Comparison of ENCODE assay signal across 11 cellular contexts in the genomic region with DNA sequence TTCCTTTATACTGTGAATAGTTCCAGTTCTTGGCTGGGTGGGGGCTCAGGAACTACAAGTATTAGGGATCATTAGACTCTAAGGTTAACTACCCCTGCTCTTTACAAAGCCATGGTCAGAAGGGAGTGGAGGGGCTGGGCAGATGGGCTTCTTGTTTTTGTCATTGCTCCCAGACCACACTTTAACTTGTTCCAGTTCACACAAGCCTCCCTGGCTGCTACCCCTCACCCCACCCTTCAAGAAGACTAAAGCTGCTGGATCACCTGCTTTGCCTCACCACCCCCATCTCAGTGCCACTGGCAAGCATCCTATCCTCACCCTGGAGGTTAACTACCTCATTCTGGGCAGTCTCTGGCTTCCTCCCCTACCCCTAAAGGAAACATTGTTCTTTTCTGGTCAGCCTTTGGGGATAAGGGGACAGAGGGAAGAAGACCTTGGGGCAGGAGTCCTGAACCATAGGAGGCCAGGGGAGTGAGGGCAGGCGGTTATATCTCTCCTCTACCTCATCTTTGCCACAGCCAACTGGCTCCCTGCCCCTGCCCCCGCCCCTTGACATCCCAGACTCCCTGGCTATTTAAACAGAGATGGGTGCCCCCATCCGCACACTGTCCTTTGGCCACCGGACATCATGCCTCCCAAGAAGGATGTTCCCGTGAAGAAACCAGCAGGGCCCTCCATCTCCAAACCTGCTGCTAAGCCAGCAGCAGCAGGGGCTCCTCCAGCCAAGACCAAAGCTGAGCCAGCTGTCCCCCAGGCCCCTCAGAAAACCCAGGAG. TPM values are rescaled to one million over a fixed set of nuclear protein-coding genes. Genes with fewer than 3 reads are reported as not detected.
DNase-seq lines count a peak whose midpoint lies in the region; ATAC-seq, FAIRE-seq and TF ChIP-seq lines count a peak whose summit lies in the region.
"Had no signal": no experiment of that assay in that cellular context is flagged by ENCODE, and none has a peak within 500 bp of the region (broad histone marks: within the 10 kb centered on the region; RNA-seq: fewer than 3 reads in every experiment).

No MANE protein-coding gene starts in this region.

- H3K14ac ChIP-seq in mesenchymal stem cell (ENCODE audit: low read length in 2 of 2), result no peak overlapping the region

- H3K27me3 ChIP-seq in HAP-1 (ENCODE audit: low read depth) (no peaks in the 10 kb centered on the region), mesenchymal stem cell (ENCODE audit: control insufficient read depth in 1 of 2, insufficient read depth in 1 of 2, low read length in 2 of 2) (no peaks in the 10 kb centered on the region)
- H3K27me3 ChIP-seq: Peyer's patch had no signal

- H2BK5ac ChIP-seq in mesenchymal stem cell (ENCODE audit: low read depth, low read length, poor library complexity, severe bottlenecking), result no peak overlapping the region

- H3K4me3 ChIP-seq in A549, result peak overlapping the region; percentile 53
- H3K4me3 ChIP-seq in HAP-1, result peak overlapping the region; percentile 50
- peak overlapping the region in 1 of 2 experiments; percentile 93 for H3K4me3 ChIP-seq in mesenchymal stem cell (ENCODE audit: insufficient read depth in 1 of 2, low read depth in 1 of 2, low read length in 2 of 2)

- H3K4me2 ChIP-seq in A549 (peak overlapping the region; percentile 82), mesenchymal stem cell (ENCODE audit: low read length, poor library complexity, severe bottlenecking) (peak overlapping the region; percentile 91)

- H3K18ac ChIP-seq in mesenchymal stem cell (ENCODE audit: low read depth in 1 of 2, low read length in 2 of 2), result no peak overlapping the region

- CTCF ChIA-PET in A549 (lab: Yijun Ruan, JAX), result interaction anchor here (1.2 to 10.2 kb wide), 5 partner anchors 9 to 36 kb away, joined by 3 to 98 read pairs (median 5); partner anchors contain the start of genes ESYT1 and SMARCC2

- no peak for TF ChIP-seq POLR2A in A549 (IDR thresholded peaks at IDR 0.05; ENCODE audit: low read length)

- H3K36me3 ChIP-seq in HAP-1 (replicated peaks) (peaks cover 3% of the 10 kb centered on the region), mesenchymal stem cell (ENCODE audit: control insufficient read depth in 1 of 2, insufficient read depth in 2 of 2, low read depth in 1 of 2, low read length in 2 of 2) (peaks cover 16 to 19% of the 10 kb centered on the region in 2 experiments)
- H3K36me3 ChIP-seq: Peyer's patch had no signal

- H3K9me3 ChIP-seq in A549, result no peaks in the 10 kb centered on the region
- H3K9me3 ChIP-seq in HAP-1, result no peaks in the 10 kb centered on the region
- no peaks in the 10 kb centered on the region for H3K9me3 ChIP-seq in mesenchymal stem cell (ENCODE audit: control insufficient read depth, low read length)
- H3K9me3 ChIP-seq: Peyer's patch had no signal

- peak overlapping the region; percentile 70 for H4K91ac ChIP-seq in mesenchymal stem cell (ENCODE audit: low read length)

- no peaks in the 10 kb centered on the region for H3K9me3 Mint-ChIP-seq in activated naive CD8-positive, alpha-beta T cell treated with anti-CD3 and anti-CD28 coated beads, Interleukin-2, amount 50 U/mL, for 24 hours

- peak overlapping the region in 1 of 2 experiments; percentile 16 for H3K23ac ChIP-seq in mesenchymal stem cell (ENCODE audit: low read length in 2 of 2)

- ATAC-seq in A549 (no peak), HG03025 (IDR thresholded peaks at IDR 0.05; ENCODE audit: low FRiP score, unreplicated experiment) (no peak)
- ATAC-seq in activated naive CD8-positive, alpha-beta T cell treated with anti-CD3 and anti-CD28 coated beads, Interleukin-2, amount 50 U/mL, for 24 hours, result no peak

- peaks cover 19% of the 10 kb centered on the region for H3K79me1 ChIP-seq in mesenchymal stem cell (replicated peaks; ENCODE audit: low read length, poor library complexity, severe bottlenecking)

- H3K27ac ChIP-seq in A549 (peak overlapping the region; percentile 92 to 93; a peak in 5 of 6 replicates), mesenchymal stem cell (ENCODE audit: low read length, poor library complexity, severe bottlenecking) (no peak overlapping the region)

- H3K9ac ChIP-seq in mesenchymal stem cell (ENCODE audit: low read length), result peak overlapping the region; percentile 98

- H2AFZ ChIP-seq in mesenchymal stem cell (ENCODE audit: low read depth, low read length), result no peak overlapping the region

- POLR2A ChIA-PET in A549 (lab: Yijun Ruan, JAX), result interaction anchor here (0.6 kb wide), 1 partner anchor 12 kb away, joined by 4 read pairs; no protein-coding TSS in a partner anchor

- H3K27ac Mint-ChIP-seq in activated naive CD8-positive, alpha-beta T cell treated with anti-CD3 and anti-CD28 coated beads, Interleukin-2, amount 50 U/mL, for 24 hours, result peak overlapping the region; percentile 98

- peaks cover 13% of the 10 kb centered on the region for H3K36me3 Mint-ChIP-seq in activated naive CD8-positive, alpha-beta T cell treated with anti-CD3 and anti-CD28 coated beads, Interleukin-2, amount 50 U/mL, for 24 hours (ENCODE audit: low read depth)

- H3K27me3 Mint-ChIP-seq in activated naive CD8-positive, alpha-beta T cell treated with anti-CD3 and anti-CD28 coated beads, Interleukin-2, amount 50 U/mL, for 24 hours, result no peaks in the 10 kb centered on the region

- H3K4me1 Mint-ChIP-seq in activated naive CD8-positive, alpha-beta T cell treated with anti-CD3 and anti-CD28 coated beads, Interleukin-2, amount 50 U/mL, for 24 hours, result peaks cover 47% of the 10 kb centered on the region

- no peak overlapping the region for H2BK120ac ChIP-seq in mesenchymal stem cell (ENCODE audit: low read depth, low read length)

- H3K4me3 Mint-ChIP-seq in activated naive CD8-positive, alpha-beta T cell treated with anti-CD3 and anti-CD28 coated beads, Interleukin-2, amount 50 U/mL, for 24 hours, result peak overlapping the region; percentile 85

- H2BK12ac ChIP-seq in mesenchymal stem cell (ENCODE audit: low read length in 2 of 2), result no peak overlapping the region

- no peak overlapping the region for H2BK15ac ChIP-seq in mesenchymal stem cell (ENCODE audit: low read depth, poor library complexity, severe bottlenecking)

- in situ Hi-C loops in HAP-1 (cut with MboI; ENCODE audit: low sequenced_read_pairs), result no loop called here

- TF ChIP-seq RAD21 in A549 (conservative IDR thresholded peaks at IDR 0.05 in 1 of 2, IDR thresholded peaks at IDR 0.05 in 1 of 2), result no peak

- no peak for FAIRE-seq in A549 (lab: Jason Lieb, UNC)

- no peak for DNase-seq in A549 (ENCODE audit: low read depth in 1 of 2, low spot score in 1 of 2)
- no peak for DNase-seq in HAP-1 (ENCODE audit: low spot score in 2 of 2)
- DNase-seq in activated naive CD8-positive, alpha-beta T cell treated with anti-CD3 and anti-CD28 coated beads, Interleukin-2, amount 50 U/mL, for 24 hours, result no peak
- no peak for DNase-seq in mesenchymal stem cell
- no peak for DNase-seq in NCI-H226
- no peak for DNase-seq in HuH-7 (ENCODE audit: low spot score)
- DNase-seq in H4 (ENCODE audit: low spot score), result no peak
- DNase-seq: GF-D8, Peyer's patch, retina had no signal

- H3K4me1 ChIP-seq in A549 (peaks cover 21% of the 10 kb centered on the region; the same call in 2 of the 3 replicates), HAP-1 (peaks cover 11% of the 10 kb centered on the region), mesenchymal stem cell (ENCODE audit: control insufficient read depth, insufficient read depth, low read depth, low read length) (peaks cover 13% of the 10 kb centered on the region)

- H2AK5ac ChIP-seq in mesenchymal stem cell (ENCODE audit: low read length, severe bottlenecking), result peak overlapping the region; percentile 79

- H4K8ac ChIP-seq in mesenchymal stem cell (ENCODE audit: low read length), result peak overlapping the region; percentile 15

- 75% methylated on average over 5 of the region's 5 CpGs for WGBS in A549 (ENCODE audit: missing lambda C conversion rate)
- WGBS in mesenchymal stem cell, result 90% methylated on average over 4 of the region's 5 CpGs

- H3K4ac ChIP-seq in mesenchymal stem cell (ENCODE audit: low read depth in 1 of 2, low read length in 2 of 2), result no peak overlapping the region

- no peak for TF ChIP-seq CTCF in A549 (IDR thresholded peaks at IDR 0.05)

- TF ChIP-seq EP300 in A549 (IDR thresholded peaks at IDR 0.05), result no peak

RNA-seq across cellular contexts. Expression of gene MYL6B, which starts 1.1 kb away (rescaled TPM):
- polyA plus RNA-seq in A549 (2011; rRNA removed), result 48.2 and 67.0 TPM in 2 replicates
- 63.4 and 78.3 TPM in 2 replicates for polyA plus RNA-seq in A549 (2012; cell fraction: cytosol; rRNA removed)
- polyA plus RNA-seq in A549 (2012; cell fraction: nucleus; rRNA removed), result 30.2 and 41.3 TPM in 2 replicates
- 68.6 to 92.7 TPM (median 83.9 TPM) in 3 replicates for polyA plus RNA-seq in A549 (2017; fragmentation: RNase III; extraction: RNeasy Plus Mini Kit Qiagen cat#74134 plus additional on column Dnase treatment)
- 21.6 and 24.3 TPM in 2 replicates for polyA minus RNA-seq in A549 (2011; rRNA and poly(A)+ RNA removed)
- 106 TPM for polyA plus RNA-seq in mesenchymal stem cell (2013, experiment 1 of 2)
- polyA plus RNA-seq in mesenchymal stem cell (2013, experiment 2 of 2), result 106 TPM
- 88.0 and 129 TPM in 2 replicates for total RNA-seq in H4 (2014; rRNA removed; shearing (Covaris generic))

RNA-seq across cellular contexts. Expression of gene MYL6, which starts 4.7 kb away (rescaled TPM):
- polyA plus RNA-seq in A549 (2011; rRNA removed), result 2,280 and 2,307 TPM in 2 replicates
- polyA plus RNA-seq in A549 (2012; cell fraction: cytosol; rRNA removed), result 3,071 and 4,505 TPM in 2 replicates
- polyA plus RNA-seq in A549 (2012; cell fraction: nucleus; rRNA removed), result 1,396 and 2,143 TPM in 2 replicates
- 3,268 to 3,485 TPM (median 3,270 TPM) in 3 replicates for polyA plus RNA-seq in A549 (2017; fragmentation: RNase III; extraction: RNeasy Plus Mini Kit Qiagen cat#74134 plus additional on column Dnase treatment)
- 519 and 631 TPM in 2 replicates for polyA minus RNA-seq in A549 (2011; rRNA and poly(A)+ RNA removed)
- 2,486 TPM for polyA plus RNA-seq in mesenchymal stem cell (2013, experiment 1 of 2)
- 2,523 TPM for polyA plus RNA-seq in mesenchymal stem cell (2013, experiment 2 of 2)
- 2,426 and 2,616 TPM in 2 replicates for total RNA-seq in H4 (2014; rRNA removed; shearing (Covaris generic))

RNA-seq across cellular contexts. Expression of gene ESYT1, which starts 25.4 kb away (rescaled TPM):
- polyA plus RNA-seq in A549 (2011; rRNA removed), result 72.4 and 91.6 TPM in 2 replicates
- polyA plus RNA-seq in A549 (2012; cell fraction: cytosol; rRNA removed), result 54.6 and 74.3 TPM in 2 replicates
- polyA plus RNA-seq in A549 (2012; cell fraction: nucleus; rRNA removed), result 246 and 261 TPM in 2 replicates
- polyA plus RNA-seq in A549 (2017; fragmentation: RNase III; extraction: RNeasy Plus Mini Kit Qiagen cat#74134 plus additional on column Dnase treatment), result 51.4 to 54.2 TPM (median 51.6 TPM) in 3 replicates
- 190 and 196 TPM in 2 replicates for polyA minus RNA-seq in A549 (2011; rRNA and poly(A)+ RNA removed)
- polyA plus RNA-seq in mesenchymal stem cell (2013, experiment 1 of 2), result 63.4 TPM
- polyA plus RNA-seq in mesenchymal stem cell (2013, experiment 2 of 2), result 57.8 TPM
- 62.9 and 80.8 TPM in 2 replicates for total RNA-seq in H4 (2014; rRNA removed; shearing (Covaris generic))

RNA-seq across cellular contexts. Expression of gene ZC3H10, which starts 35.4 kb away (rescaled TPM):
- 2.1 and 2.7 TPM in 2 replicates for polyA plus RNA-seq in A549 (2011; rRNA removed)
- polyA plus RNA-seq in A549 (2012; cell fraction: cytosol; rRNA removed), result 1.0 and 1.1 TPM in 2 replicates
- polyA plus RNA-seq in A549 (2012; cell fraction: nucleus; rRNA removed), result 1.5 and 1.9 TPM in 2 replicates
- polyA plus RNA-seq in A549 (2017; fragmentation: RNase III; extraction: RNeasy Plus Mini Kit Qiagen cat#74134 plus additional on column Dnase treatment), result 2.3 to 3.2 TPM (median 2.7 TPM) in 3 replicates
- polyA minus RNA-seq in A549 (2011; rRNA and poly(A)+ RNA removed), result 11.1 TPM in 2 replicates
- 2.5 TPM for polyA plus RNA-seq in mesenchymal stem cell (2013, experiment 1 of 2)
- polyA plus RNA-seq in mesenchymal stem cell (2013, experiment 2 of 2), result 2.4 TPM
- total RNA-seq in H4 (2014; rRNA removed; shearing (Covaris generic)), result 1.9 and 2.4 TPM in 2 replicates

RNA-seq across cellular contexts. Expression of gene SMARCC2, which starts 35.8 kb away (rescaled TPM):
- polyA plus RNA-seq in A549 (2011; rRNA removed) (83.9 and 109 TPM in 2 replicates), A549 (2017; fragmentation: RNase III; extraction: RNeasy Plus Mini Kit Qiagen cat#74134 plus additional on column Dnase treatment) (48.9 to 57.1 TPM (median 51.9 TPM) in 3 replicates)
- 38.0 and 45.4 TPM in 2 replicates for polyA plus RNA-seq in A549 (2012; cell fraction: cytosol; rRNA removed)
- 95.2 and 106 TPM in 2 replicates for polyA plus RNA-seq in A549 (2012; cell fraction: nucleus; rRNA removed)
- polyA minus RNA-seq in A549 (2011; rRNA and poly(A)+ RNA removed), result 107 and 130 TPM in 2 replicates
- 47.0 TPM for polyA plus RNA-seq in mesenchymal stem cell (2013, experiment 1 of 2)
- 42.8 TPM for polyA plus RNA-seq in mesenchymal stem cell (2013, experiment 2 of 2)
- 19.6 and 22.9 TPM in 2 replicates for total RNA-seq in H4 (2014; rRNA removed; shearing (Covaris generic))
